ENCODE assay signal across 8 cellular contexts in genomic region chr10:43160067-43160918, GRCh38. TPM values are rescaled to one million over a fixed set of nuclear protein-coding genes. Genes with fewer than 3 reads are reported as not detected.
DNase-seq lines count a peak whose midpoint lies in the region; ATAC-seq and TF ChIP-seq lines count a peak whose summit lies in the region.

No MANE protein-coding gene starts in this region.

- H3K27me3 Mint-ChIP-seq in activated T-helper 1 cell treated with anti-CD3 and anti-CD28 coated beads, Interleukin-12 subunit alpha, Interleukin-12 subunit beta, Interleukin-2, Interleukin-4 antibody, amounts not matched to agents 30 ng/mL and 10 ng/mL and 1 ng/mL, durations not matched to agents 14 hours and 24 hours and 36 hours (ENCODE audit: insufficient read depth) = no peaks in the 10 kb centered on the region
- H3K27me3 Mint-ChIP-seq in natural killer cell (ENCODE audit: low read depth in 2 of 2) = no peaks in the 10 kb centered on the region
- no peaks in the 10 kb centered on the region for H3K27me3 Mint-ChIP-seq in type B pancreatic cell

- intact Hi-C loops in activated T-helper 1 cell treated with anti-CD3 and anti-CD28 coated beads, Interleukin-12 subunit alpha, Interleukin-12 subunit beta, Interleukin-2, Interleukin-4 antibody, amounts not matched to agents 30 ng/mL and 10 ng/mL and 1 ng/mL, durations not matched to agents 14 hours and 24 hours and 36 hours (cut with micrococcal nuclease) = loop anchor here (1.0 to 5.0 kb wide), 2 partner anchors 20 to 33 kb away; no protein-coding TSS in a partner anchor
- intact Hi-C loops in natural killer cell (cut with micrococcal nuclease) = loop anchor here (5.0 kb wide), 1 partner anchor 33 kb away; no protein-coding TSS in a partner anchor

- DNase-seq in NOMO-1 (lab: John Stamatoyannopoulos, UW; ENCODE audit: unreplicated experiment in 2 of 2) (peak; percentile 19 to 68), NOMO-1 treated with dmso at 0.1 percent for 144 hours (lab: John Stamatoyannopoulos, UW; ENCODE audit: unreplicated experiment) (no peak), natural killer cell (no peak), type B pancreatic cell (ENCODE audit: extremely low spot score, unreplicated experiment) (no peak), GM13977 (ENCODE audit: low spot score) (no peak)
- no peak for DNase-seq in activated T-helper 1 cell treated with anti-CD3 and anti-CD28 coated beads, Interleukin-12 subunit alpha, Interleukin-12 subunit beta, Interleukin-2, Interleukin-4 antibody, amounts not matched to agents 30 ng/mL and 10 ng/mL and 1 ng/mL, durations not matched to agents 14 hours and 24 hours and 36 hours (ENCODE audit: low spot score)

- H3K4me3 Mint-ChIP-seq in activated T-helper 1 cell treated with anti-CD3 and anti-CD28 coated beads, Interleukin-12 subunit alpha, Interleukin-12 subunit beta, Interleukin-2, Interleukin-4 antibody, amounts not matched to agents 30 ng/mL and 10 ng/mL and 1 ng/mL, durations not matched to agents 14 hours and 24 hours and 36 hours = no peak overlapping the region
- H3K4me3 Mint-ChIP-seq in natural killer cell (peak overlapping the region; percentile 3), type B pancreatic cell (no peak overlapping the region)

- H3K27ac Mint-ChIP-seq in activated T-helper 1 cell treated with anti-CD3 and anti-CD28 coated beads, Interleukin-12 subunit alpha, Interleukin-12 subunit beta, Interleukin-2, Interleukin-4 antibody, amounts not matched to agents 30 ng/mL and 10 ng/mL and 1 ng/mL, durations not matched to agents 14 hours and 24 hours and 36 hours = peak overlapping the region; percentile 81
- H3K27ac Mint-ChIP-seq in natural killer cell = peak overlapping the region; percentile 65 to 71
- H3K27ac Mint-ChIP-seq in type B pancreatic cell = no peak overlapping the region

- H3K36me3 Mint-ChIP-seq in activated T-helper 1 cell treated with anti-CD3 and anti-CD28 coated beads, Interleukin-12 subunit alpha, Interleukin-12 subunit beta, Interleukin-2, Interleukin-4 antibody, amounts not matched to agents 30 ng/mL and 10 ng/mL and 1 ng/mL, durations not matched to agents 14 hours and 24 hours and 36 hours (ENCODE audit: low read depth) = peaks cover 48% of the 10 kb centered on the region
- H3K36me3 Mint-ChIP-seq in natural killer cell = no peaks in the 10 kb centered on the region
- peaks cover 28% of the 10 kb centered on the region for H3K36me3 Mint-ChIP-seq in type B pancreatic cell

- no peaks in the 10 kb centered on the region for H3K9me3 Mint-ChIP-seq in activated T-helper 1 cell treated with anti-CD3 and anti-CD28 coated beads, Interleukin-12 subunit alpha, Interleukin-12 subunit beta, Interleukin-2, Interleukin-4 antibody, amounts not matched to agents 30 ng/mL and 10 ng/mL and 1 ng/mL, durations not matched to agents 14 hours and 24 hours and 36 hours
- no peaks in the 10 kb centered on the region for H3K9me3 Mint-ChIP-seq in natural killer cell
- H3K9me3 Mint-ChIP-seq in type B pancreatic cell = no peaks in the 10 kb centered on the region

- H3K4me1 Mint-ChIP-seq in activated T-helper 1 cell treated with anti-CD3 and anti-CD28 coated beads, Interleukin-12 subunit alpha, Interleukin-12 subunit beta, Interleukin-2, Interleukin-4 antibody, amounts not matched to agents 30 ng/mL and 10 ng/mL and 1 ng/mL, durations not matched to agents 14 hours and 24 hours and 36 hours (ENCODE audit: low read depth) = peaks cover 63% of the 10 kb centered on the region
- H3K4me1 Mint-ChIP-seq in natural killer cell = peaks cover 62 to 69% of the 10 kb centered on the region in 2 donors
- H3K4me1 Mint-ChIP-seq in type B pancreatic cell (ENCODE audit: unreplicated experiment) = peaks cover 17% of the 10 kb centered on the region

- peak; percentile 56 for ATAC-seq in HG03135 (IDR thresholded peaks at IDR 0.05; ENCODE audit: unreplicated experiment)
- ATAC-seq in natural killer cell = peak in 1 of 3 donors; percentile 47
- ATAC-seq in HG03439 (IDR thresholded peaks at IDR 0.05; ENCODE audit: unreplicated experiment) = no peak

- TF ChIP-seq CTCF in natural killer cell (IDR thresholded peaks at IDR 0.05) = no peak
- no peak for TF ChIP-seq CTCF in type B pancreatic cell (conservative IDR thresholded peaks at IDR 0.05)
- TF ChIP-seq CTCF in GM13977 (IDR thresholded peaks at IDR 0.05; ENCODE audit: extremely low read depth, insufficient read depth, missing control alignments) = no peak

- in situ Hi-C loops in GM13977 (cut with MboI; ENCODE audit: low pct_unique_long_range_greater_than_20kb, low sequenced_read_pairs, unreplicated experiment) = no loop called here

RNA-seq across cellular contexts. Expression of gene CSGALNACT2, which starts 22.0 kb away (rescaled TPM):
- 30.3 and 32.0 TPM in 2 replicates for total RNA-seq in activated T-helper 1 cell treated with anti-CD3 and anti-CD28 coated beads, Interleukin-12 subunit alpha, Interleukin-12 subunit beta, Interleukin-2, Interleukin-4 antibody, amounts not matched to agents 30 ng/mL and 10 ng/mL and 1 ng/mL, durations not matched to agents 14 hours and 24 hours and 36 hours
- total RNA-seq in natural killer cell = 10 to 100 TPM; 49.9 to 57.4 (median 52.8) TPM
- 6.0 and 11.6 TPM in 2 replicates for total RNA-seq in type B pancreatic cell (ENCODE audit: low replicate concordance)

Comparison
In these comparisons a context has a peak if more than half of its experiments do, and no peak if none do; other contexts are left out.
1. DNase-seq: peak in NOMO-1 (2 of 2); none in NOMO-1 treated with dmso at 0.1 percent for 144 hours (single experiment), activated T-helper 1 cell treated with anti-CD3 and anti-CD28 coated beads, Interleukin-12 subunit alpha, Interleukin-12 subunit beta, Interleukin-2, Interleukin-4 antibody, amounts not matched to agents 30 ng/mL and 10 ng/mL and 1 ng/mL, durations not matched to agents 14 hours and 24 hours and 36 hours (single experiment), natural killer cell (single experiment), type B pancreatic cell (single experiment) and GM13977 (single experiment).